ENCODE assay signal across 24 cellular contexts in the genomic region with DNA sequence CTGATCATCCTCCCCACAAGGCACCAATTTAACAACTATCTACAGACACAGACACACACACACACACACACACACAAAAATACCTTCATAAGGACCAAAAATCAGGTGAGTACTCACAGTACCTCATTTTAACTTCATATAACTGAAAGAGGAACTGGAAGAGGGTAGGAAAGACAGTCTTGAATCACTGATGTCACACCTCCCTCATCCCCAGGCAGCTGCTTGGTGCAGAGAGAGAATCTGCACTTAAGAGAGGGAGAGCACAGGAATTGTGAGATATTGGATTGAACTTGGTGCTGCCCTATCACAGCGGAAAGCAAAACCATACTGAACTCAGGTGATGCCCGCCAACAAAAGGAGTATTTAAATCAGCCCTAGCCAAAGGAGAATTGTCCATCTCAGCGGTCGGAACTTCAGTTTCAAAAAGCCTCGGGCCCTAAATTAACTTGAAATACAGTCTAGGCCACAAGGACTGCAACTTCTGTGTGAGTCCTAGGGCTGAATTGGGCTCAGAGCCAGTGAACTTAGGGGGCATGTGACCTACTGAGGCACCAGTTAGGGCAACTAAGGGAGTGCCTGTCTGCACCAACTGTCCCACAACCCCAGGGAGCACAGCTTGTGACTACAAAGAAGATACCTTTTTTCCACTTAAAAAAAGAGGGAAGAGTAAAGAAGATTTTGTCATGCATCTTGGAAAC.
DNase-seq lines count a peak whose midpoint lies in the region; ATAC-seq, FAIRE-seq and TF ChIP-seq lines count a peak whose summit lies in the region.
"Had no signal": no experiment of that assay in that cellular context is flagged by ENCODE, and none has a peak within 500 bp of the region (broad histone marks: within the 10 kb centered on the region; RNA-seq: fewer than 3 reads in every experiment).

No MANE protein-coding gene starts in this region.

- H3K79me2 ChIP-seq in OCI-LY3 (ENCODE audit: low read length) (no peaks in the 10 kb centered on the region), trophoblast cell (ENCODE audit: control insufficient read depth, insufficient read depth, low read length, poor library complexity) (no peaks in the 10 kb centered on the region)

- H2AFZ ChIP-seq in OCI-LY3 (ENCODE audit: low read depth, low read length) (peak overlapping the region; percentile 13; the same call in 1 of the 2 replicates), trophoblast cell (ENCODE audit: insufficient read depth, low read length, poor library complexity) (no peak overlapping the region)
- H2AFZ ChIP-seq: GM23248 had no signal

- peak overlapping the region; percentile 47 for H3K9ac ChIP-seq in OCI-LY3 (ENCODE audit: low read length)
- no peak overlapping the region for H3K9ac ChIP-seq in trophoblast cell (ENCODE audit: low read length)
- H3K9ac ChIP-seq: GM23248, KMS-11 had no signal

- H3K4me2 ChIP-seq in OCI-LY3 (ENCODE audit: low read length), result peak overlapping the region; percentile 67
- no peak overlapping the region for H3K4me2 ChIP-seq in trophoblast cell (ENCODE audit: low read length)
- H3K4me2 ChIP-seq: KMS-11 had no signal

- no peak overlapping the region for H2BK5ac ChIP-seq in trophoblast cell (ENCODE audit: low read depth, low read length, poor library complexity)

- peak overlapping the region; percentile 39 for H3K4me3 ChIP-seq in OCI-LY3 (ENCODE audit: low read length)
- H3K4me3 ChIP-seq in trophoblast cell (ENCODE audit: low read depth, low read length), result no peak overlapping the region
- H3K4me3 ChIP-seq: GM23248, HAP-1, SK-N-MC had no signal

- FAIRE-seq in urothelium cell line (lab: Jason Lieb, UNC), result no peak

- H4K20me1 ChIP-seq in OCI-LY3 (ENCODE audit: insufficient read depth, low read length), result no peaks in the 10 kb centered on the region

- H3K4me1 ChIP-seq in OCI-LY3 (ENCODE audit: low read length), result peaks cover 25% of the 10 kb centered on the region
- H3K4me1 ChIP-seq in trophoblast cell (ENCODE audit: control insufficient read depth in 1 of 2, insufficient read depth in 2 of 2, low read length in 2 of 2), result no peaks in the 10 kb centered on the region
- H3K4me1 ChIP-seq: HAP-1 had no signal

- H3K9me3 ChIP-seq in OCI-LY3 (ENCODE audit: insufficient read depth, low read length), result peaks cover 21% of the 10 kb centered on the region
- no peaks in the 10 kb centered on the region for H3K9me3 ChIP-seq in trophoblast cell (ENCODE audit: insufficient read depth, low read depth, low read length)
- H3K9me3 ChIP-seq: HAP-1 had no signal

- peak overlapping the region; percentile 78 for H3K27ac ChIP-seq in OCI-LY3 (ENCODE audit: low read length)
- H3K27ac ChIP-seq in trophoblast cell (ENCODE audit: low read depth, low read length), result no peak overlapping the region
- H3K27ac ChIP-seq: GM23248, KMS-11, SK-N-MC had no signal

- no peak overlapping the region for H3K14ac ChIP-seq in trophoblast cell (ENCODE audit: low read length)

- no peak overlapping the region for H4K91ac ChIP-seq in trophoblast cell (ENCODE audit: low read depth, low read length)

- no peak overlapping the region for H4K8ac ChIP-seq in trophoblast cell (ENCODE audit: low read depth, low read length)

- no peak overlapping the region for H3K23ac ChIP-seq in trophoblast cell (ENCODE audit: low read length)

- no peak overlapping the region for H2BK12ac ChIP-seq in trophoblast cell (ENCODE audit: low read length)

- DNase-seq in mesenteric fat pad (ENCODE audit: low spot score) (no peak), trophoblast cell (no peak), DMS153 treated with DMSO at 0.1 percent for 48 hours (lab: John Stamatoyannopoulos, UW; ENCODE audit: unreplicated experiment) (no peak), urothelium cell line (ENCODE audit: low spot score) (no peak)
- DNase-seq: CD4-positive, CD25-positive, alpha-beta regulatory T cell; DMS79 treated with DMSO at 0.1 percent for 48 hours; GM23248; IMR-90; NCI-H1092 treated with DMSO at 0.1 percent for 48 hours; NCI-H146; NCI-H2029; NCI-H2227 treated with DMSO at 0.1 percent for 48 hours; NCI-H524; NCI-H774; PC-3; SHP77; SW 1271; T-helper 17 cell had no signal

- no peak overlapping the region for H2BK120ac ChIP-seq in trophoblast cell (ENCODE audit: insufficient read depth, low read length, poor library complexity)

- H3K27me3 ChIP-seq in OCI-LY3 (ENCODE audit: low read depth, low read length) (no peaks in the 10 kb centered on the region), trophoblast cell (ENCODE audit: insufficient read depth, low read length) (no peaks in the 10 kb centered on the region)

- ATAC-seq in GM21390 (IDR thresholded peaks at IDR 0.05; ENCODE audit: unreplicated experiment) (peak; percentile 74), HG02870 (IDR thresholded peaks at IDR 0.05; ENCODE audit: unreplicated experiment) (peak; percentile 67)
- ATAC-seq: PC-3, T-helper 17 cell had no signal

- H3K36me3 ChIP-seq in OCI-LY3 (replicated peaks; ENCODE audit: low read depth, low read length) (peaks cover 38% of the 10 kb centered on the region), trophoblast cell (ENCODE audit: control insufficient read depth in 1 of 2, insufficient read depth in 2 of 2, low read length in 2 of 2) (no peaks in the 10 kb centered on the region)
- H3K36me3 ChIP-seq: HAP-1 had no signal

- no peak overlapping the region for H3K18ac ChIP-seq in trophoblast cell (ENCODE audit: low read length)

- H3K4ac ChIP-seq in trophoblast cell (ENCODE audit: low read depth, low read length), result no peak overlapping the region

- H2AK5ac ChIP-seq in trophoblast cell (ENCODE audit: low read length), result no peak overlapping the region

- WGBS in trophoblast cell (ENCODE audit: extremely low coverage, insufficient coverage, insufficient read length), result no CpG with 5 or more reads among the region's 5 CpGs

- H3K79me1 ChIP-seq in trophoblast cell (ENCODE audit: low read length), result no peaks in the 10 kb centered on the region

- TF ChIP-seq CTCF in OCI-LY3 (IDR thresholded peaks at IDR 0.05; ENCODE audit: low read depth, low read length), result no peak

- H4K12ac ChIP-seq in trophoblast cell (ENCODE audit: low read depth, low read length), result no peak overlapping the region
